Comparison of ENCODE assay signal across 8 cellular contexts in genomic region chr6:28354688-28355554, GRCh38. TPM values are rescaled to one million over a fixed set of nuclear protein-coding genes. Genes with fewer than 3 reads are reported as not detected.
A peak's percentile ranks its signal among the peaks of the same experiment; 100 is the strongest.
DNase-seq lines count a peak whose midpoint lies in the region; ATAC-seq and TF ChIP-seq lines count a peak whose summit lies in the region.

No MANE protein-coding gene starts in this region.

- DNase-seq in AG04450 (ENCODE audit: low read depth, low spot score) (no peak), colonic mucosa (no peak), neural crest cell (ENCODE audit: low read depth, low spot score) (no peak), SK-N-DZ (ENCODE audit: low spot score) (no peak), foreskin melanocyte (no peak), cerebellar nuclear complex (lab: John Stamatoyannopoulos, UW) (no peak)

- H3K4me3 ChIP-seq in AG04450 (ENCODE audit: low read depth, low read length) (peak overlapping the region; percentile 73), KMS-11 (IDR thresholded peaks at IDR 0.05; ENCODE audit: insufficient read depth, low read depth, low read length) (no peak overlapping the region), colonic mucosa (peak overlapping the region; percentile 50)

- no peak for ATAC-seq in GM21526 (IDR thresholded peaks at IDR 0.05; ENCODE audit: low FRiP score, unreplicated experiment)

- H3K27me3 ChIP-seq in AG04450 (ENCODE audit: control insufficient read depth, insufficient read depth, low read length) = no peaks in the 10 kb centered on the region
- no peaks in the 10 kb centered on the region for H3K27me3 ChIP-seq in KMS-11 (ENCODE audit: insufficient read depth, low read depth)
- H3K27me3 ChIP-seq in colonic mucosa = no peaks in the 10 kb centered on the region

- peak overlapping the region; percentile 47 for H3K27ac ChIP-seq in AG04450 (ENCODE audit: low read depth, low read length)
- H3K27ac ChIP-seq in KMS-11 = no peak overlapping the region
- H3K27ac ChIP-seq in colonic mucosa = peak overlapping the region; percentile 85

- peaks cover 37% of the 10 kb centered on the region for H3K4me1 Mint-ChIP-seq in neural crest cell

- TF ChIP-seq CTCF in AG04450 (IDR thresholded peaks at IDR 0.05; ENCODE audit: low read depth, low read length) = no peak
- TF ChIP-seq CTCF in KMS-11 (conservative IDR thresholded peaks at IDR 0.05; ENCODE audit: low read depth, low read length) = no peak
- TF ChIP-seq CTCF in colonic mucosa (IDR thresholded peaks at IDR 0.05) = no peak
- TF ChIP-seq CTCF in neural crest cell (conservative IDR thresholded peaks at IDR 0.05) = no peak

- POLR2A ChIA-PET in AG04450 (lab: Yijun Ruan, JAX) = interaction anchor here (1.3 to 1.5 kb wide), 4 partner anchors 19 to 218 kb away, joined by 6 to 14 read pairs (median 8); partner anchors contain the start of genes PGBD1, ZKSCAN4 and ZSCAN31

- 0 out of 2 replicates have a peak overlapping the region, but pooled peaks have one; percentile 66 for H2AFZ ChIP-seq in KMS-11 (ENCODE audit: low read depth)

- intact Hi-C loops in colonic mucosa (cut with DNase I) = loop anchor here (5.0 to 10.0 kb wide), 3 partner anchors 130 to 450 kb away; partner anchors contain the start of gene ZSCAN9

- no peaks in the 10 kb centered on the region for H3K27me3 Mint-ChIP-seq in neural crest cell (ENCODE audit: low read depth)

- H3K79me2 ChIP-seq in KMS-11 (ENCODE audit: insufficient read depth, low read depth) = peaks cover 3% of the 10 kb centered on the region; the same call in 1 of the 2 replicates

- H3K4me2 ChIP-seq in KMS-11 = no peak overlapping the region

- H3K9ac ChIP-seq in KMS-11 (no peak overlapping the region), colonic mucosa (ENCODE audit: low read depth in 2 of 2, low read length in 2 of 2) (peak overlapping the region; percentile 64 to 78)

- peaks cover 17% of the 10 kb centered on the region for H3K4me1 ChIP-seq in KMS-11 (ENCODE audit: low read depth, poor library complexity, severe bottlenecking)
- peaks cover 4% of the 10 kb centered on the region for H3K4me1 ChIP-seq in colonic mucosa

- peaks cover 3% of the 10 kb centered on the region; the same call in 1 of the 2 replicates for H3K9me3 ChIP-seq in AG04450 (ENCODE audit: control insufficient read depth, insufficient read depth, low read length)
- no peaks in the 10 kb centered on the region for H3K9me3 ChIP-seq in colonic mucosa

- CTCF ChIA-PET in AG04450 (lab: Charles Lee) = interaction anchor here (0.5 to 2.9 kb wide), 29 partner anchors 7 to 596 kb away, joined by 3 to 34 read pairs (median 6); partner anchors contain the start of genes PGBD1, ZKSCAN4, ZKSCAN8 and ZSCAN12

- peaks cover 3% of the 10 kb centered on the region for H3K9me3 Mint-ChIP-seq in neural crest cell

- H4K20me1 ChIP-seq in KMS-11 (ENCODE audit: insufficient read depth) = no peaks in the 10 kb centered on the region

- H3K27ac Mint-ChIP-seq in neural crest cell (ENCODE audit: unreplicated experiment) = no peak overlapping the region

- no peaks in the 10 kb centered on the region for H3K36me3 ChIP-seq in KMS-11 (ENCODE audit: insufficient read depth)
- no peaks in the 10 kb centered on the region for H3K36me3 ChIP-seq in colonic mucosa

- peaks cover 11% of the 10 kb centered on the region for H3K36me3 Mint-ChIP-seq in neural crest cell (ENCODE audit: low read depth)

- peak overlapping the region; percentile 94 for H3K4me3 Mint-ChIP-seq in neural crest cell

RNA-seq across cellular contexts. Expression of gene ZKSCAN3, which starts 5.2 kb away (rescaled TPM):
- 4.7 and 6.0 TPM in 2 replicates for polyA plus RNA-seq in AG04450 (2011; rRNA removed)
- 5.4 and 6.3 TPM in 2 replicates for polyA minus RNA-seq in AG04450 (2011; rRNA and poly(A)+ RNA removed)
- 1 to 10 TPM; 4.9 to 6.1 TPM for total RNA-seq in colonic mucosa
- 11.5 and 12.1 TPM in 2 replicates for total RNA-seq in neural crest cell
- polyA plus RNA-seq in SK-N-DZ (2014; cell fraction: cytosol; rRNA removed) = 4.3 and 6.0 TPM in 2 replicates
- 3.1 and 8.1 TPM in 2 replicates for polyA plus RNA-seq in SK-N-DZ (2014; cell fraction: nucleus; rRNA removed)

RNA-seq across cellular contexts. Expression of gene ZSCAN31, which starts 19.0 kb away (rescaled TPM):
- polyA plus RNA-seq in AG04450 (2011; rRNA removed) = 5.0 TPM in 2 replicates
- polyA minus RNA-seq in AG04450 (2011; rRNA and poly(A)+ RNA removed) = 7.8 and 13.7 TPM in 2 replicates
- total RNA-seq in colonic mucosa = 1 to 10 TPM; 6.6 to 7.0 TPM
- 5.7 and 6.7 TPM in 2 replicates for total RNA-seq in neural crest cell
- polyA plus RNA-seq in SK-N-DZ (2014; cell fraction: cytosol; rRNA removed) = 3.1 and 7.8 TPM in 2 replicates
- polyA plus RNA-seq in SK-N-DZ (2014; cell fraction: nucleus; rRNA removed) = 1.7 and 2.3 TPM in 2 replicates

RNA-seq across cellular contexts. Expression of gene ZSCAN12, which starts 44.6 kb away (rescaled TPM):
- 4.0 and 5.5 TPM in 2 replicates for polyA plus RNA-seq in AG04450 (2011; rRNA removed)
- polyA minus RNA-seq in AG04450 (2011; rRNA and poly(A)+ RNA removed) = 6.1 and 8.2 TPM in 2 replicates
- total RNA-seq in colonic mucosa = 1 to 10 TPM; 4.5 to 4.9 TPM
- 16.6 and 18.0 TPM in 2 replicates for total RNA-seq in neural crest cell
- 9.7 and 10.7 TPM in 2 replicates for polyA plus RNA-seq in SK-N-DZ (2014; cell fraction: cytosol; rRNA removed)
- 6.4 and 7.8 TPM in 2 replicates for polyA plus RNA-seq in SK-N-DZ (2014; cell fraction: nucleus; rRNA removed)
